In genomic region chr17:15502315-15503112, GRCh38 we compare ENCODE assay signal across 8 cellular contexts. TPM values are rescaled to one million over a fixed set of nuclear protein-coding genes. Genes with fewer than 3 reads are reported as not detected.
DNase-seq lines count a peak whose midpoint lies in the region; ATAC-seq and TF ChIP-seq lines count a peak whose summit lies in the region.

No MANE protein-coding gene starts in this region.

- no peak overlapping the region for H3K27ac Mint-ChIP-seq in activated T-helper 1 cell treated with anti-CD3 and anti-CD28 coated beads, Interleukin-12 subunit alpha, Interleukin-12 subunit beta, Interleukin-2, Interleukin-4 antibody, amounts not matched to agents 30 ng/mL and 10 ng/mL and 1 ng/mL, durations not matched to agents 14 hours and 24 hours and 36 hours
- peak overlapping the region; percentile 66 to 92 (median 75) for H3K27ac Mint-ChIP-seq in nephron

- peaks cover 7% of the 10 kb centered on the region for H3K4me1 Mint-ChIP-seq in activated T-helper 1 cell treated with anti-CD3 and anti-CD28 coated beads, Interleukin-12 subunit alpha, Interleukin-12 subunit beta, Interleukin-2, Interleukin-4 antibody, amounts not matched to agents 30 ng/mL and 10 ng/mL and 1 ng/mL, durations not matched to agents 14 hours and 24 hours and 36 hours (ENCODE audit: low read depth)
- H3K4me1 Mint-ChIP-seq in nephron, result peaks cover 15% of the 10 kb centered on the region

- H3K4me3 ChIP-seq in fibroblast of mammary gland (ENCODE audit: control insufficient read depth, low read depth, low read length), result peak overlapping the region; percentile 30

- ATAC-seq in GM18502 (IDR thresholded peaks at IDR 0.05; ENCODE audit: poor library complexity, unreplicated experiment) (peak; percentile 91), HG03095 (IDR thresholded peaks at IDR 0.05; ENCODE audit: unreplicated experiment) (peak; percentile 73)

- DNase-seq in 8988T (peak; percentile 74), OCI-M1 (lab: John Stamatoyannopoulos, UW) (peak; percentile 67), fibroblast of mammary gland (ENCODE audit: low read depth) (peak; percentile 94)
- peak; percentile 45 for DNase-seq in activated T-helper 1 cell treated with anti-CD3 and anti-CD28 coated beads, Interleukin-12 subunit alpha, Interleukin-12 subunit beta, Interleukin-2, Interleukin-4 antibody, amounts not matched to agents 30 ng/mL and 10 ng/mL and 1 ng/mL, durations not matched to agents 14 hours and 24 hours and 36 hours (ENCODE audit: low spot score)
- DNase-seq in stimulated activated naive CD4-positive, alpha-beta T cell treated with Interleukin-2 at 50 U/mL for 16 hours (lab: John Stamatoyannopoulos, UW), result peak; percentile 35

- peaks cover 13% of the 10 kb centered on the region for H3K36me3 Mint-ChIP-seq in activated T-helper 1 cell treated with anti-CD3 and anti-CD28 coated beads, Interleukin-12 subunit alpha, Interleukin-12 subunit beta, Interleukin-2, Interleukin-4 antibody, amounts not matched to agents 30 ng/mL and 10 ng/mL and 1 ng/mL, durations not matched to agents 14 hours and 24 hours and 36 hours (ENCODE audit: low read depth)
- H3K36me3 Mint-ChIP-seq in nephron (ENCODE audit: low read depth), result peaks cover 49% of the 10 kb centered on the region

- TF ChIP-seq CTCF in fibroblast of mammary gland (conservative IDR thresholded peaks at IDR 0.05; ENCODE audit: control insufficient read depth, insufficient read depth, low read depth, low read length) (peak; percentile 79), nephron (IDR thresholded peaks at IDR 0.05; ENCODE audit: unreplicated experiment in 3 of 3) (peak; percentile 88 to 93 (median 91))

- H3K9me3 Mint-ChIP-seq in activated T-helper 1 cell treated with anti-CD3 and anti-CD28 coated beads, Interleukin-12 subunit alpha, Interleukin-12 subunit beta, Interleukin-2, Interleukin-4 antibody, amounts not matched to agents 30 ng/mL and 10 ng/mL and 1 ng/mL, durations not matched to agents 14 hours and 24 hours and 36 hours, result no peaks in the 10 kb centered on the region
- H3K9me3 Mint-ChIP-seq in nephron, result no peaks in the 10 kb centered on the region

- intact Hi-C loops in activated T-helper 1 cell treated with anti-CD3 and anti-CD28 coated beads, Interleukin-12 subunit alpha, Interleukin-12 subunit beta, Interleukin-2, Interleukin-4 antibody, amounts not matched to agents 30 ng/mL and 10 ng/mL and 1 ng/mL, durations not matched to agents 14 hours and 24 hours and 36 hours (cut with micrococcal nuclease), result loop anchor here (1.0 kb wide), 1 partner anchor 245 kb away; no protein-coding TSS in a partner anchor

- H3K4me3 Mint-ChIP-seq in activated T-helper 1 cell treated with anti-CD3 and anti-CD28 coated beads, Interleukin-12 subunit alpha, Interleukin-12 subunit beta, Interleukin-2, Interleukin-4 antibody, amounts not matched to agents 30 ng/mL and 10 ng/mL and 1 ng/mL, durations not matched to agents 14 hours and 24 hours and 36 hours, result no peak overlapping the region
- peak overlapping the region; percentile 3 to 49 (median 35) for H3K4me3 Mint-ChIP-seq in nephron

- H3K27me3 Mint-ChIP-seq in activated T-helper 1 cell treated with anti-CD3 and anti-CD28 coated beads, Interleukin-12 subunit alpha, Interleukin-12 subunit beta, Interleukin-2, Interleukin-4 antibody, amounts not matched to agents 30 ng/mL and 10 ng/mL and 1 ng/mL, durations not matched to agents 14 hours and 24 hours and 36 hours (ENCODE audit: insufficient read depth), result no peaks in the 10 kb centered on the region
- H3K27me3 Mint-ChIP-seq in nephron (ENCODE audit: low read depth), result no peaks in the 10 kb centered on the region

RNA-seq across cellular contexts. Expression of gene CDRT4, which starts 35.1 kb away (rescaled TPM):
- total RNA-seq in activated T-helper 1 cell treated with anti-CD3 and anti-CD28 coated beads, Interleukin-12 subunit alpha, Interleukin-12 subunit beta, Interleukin-2, Interleukin-4 antibody, amounts not matched to agents 30 ng/mL and 10 ng/mL and 1 ng/mL, durations not matched to agents 14 hours and 24 hours and 36 hours, result 2.1 and 2.4 TPM in 2 replicates

Comparison
In these comparisons a context has a peak if more than half of its experiments do, and no peak if none do; other contexts are left out.
1. Peak in every context shown above with its lines: DNase-seq, ATAC-seq and H3K4me3 ChIP-seq.
2. DNase-seq: peak in every context shown above with its lines; median percentile 94 in fibroblast of mammary gland; 74 in 8988T; 67 in OCI-M1; 45 in activated T-helper 1 cell treated with anti-CD3 and anti-CD28 coated beads, Interleukin-12 subunit alpha, Interleukin-12 subunit beta, Interleukin-2, Interleukin-4 antibody, amounts not matched to agents 30 ng/mL and 10 ng/mL and 1 ng/mL, durations not matched to agents 14 hours and 24 hours and 36 hours; 35 in stimulated activated naive CD4-positive, alpha-beta T cell treated with Interleukin-2 at 50 U/mL for 16 hours.